In the genomic region with DNA sequence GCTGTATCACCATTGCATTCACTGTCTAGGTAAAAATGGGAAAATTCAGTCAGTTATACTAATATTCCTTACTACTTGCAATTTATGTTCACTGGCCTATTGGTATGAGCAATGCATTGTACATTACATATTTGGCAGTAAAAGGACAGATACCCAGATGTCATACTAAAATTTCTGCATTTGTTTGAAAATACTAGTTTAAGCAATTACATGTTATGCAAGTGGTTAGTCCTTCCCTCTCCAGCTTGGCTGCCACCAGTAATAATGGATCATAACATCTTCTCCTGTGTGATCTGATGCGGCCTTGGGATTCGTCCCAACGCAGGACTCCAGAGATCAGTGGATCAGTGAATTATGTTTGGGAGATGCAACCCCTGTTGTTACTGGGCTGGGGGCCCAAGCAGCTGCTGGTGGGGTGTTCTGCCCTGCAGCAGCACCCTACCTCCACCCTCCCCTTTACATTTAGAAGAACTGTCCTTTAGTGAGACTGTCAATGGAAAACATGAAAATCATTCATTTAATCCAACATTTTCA, we compare ENCODE assay signal across 1 cellular context.
TF ChIP-seq lines count a peak whose summit lies in the region.

No MANE protein-coding gene starts in this region.

TF ChIP-seq in IMR-90, 13 proteins besides CTCF, POLR2A, EP300 and RAD21 (continued from another document):
- TF ChIP-seq RCOR1 (IDR thresholded peaks at IDR 0.05; ENCODE audit: insufficient replicate concordance, low read length) = no peak
- no peak for TF ChIP-seq FOS (IDR thresholded peaks at IDR 0.05; ENCODE audit: low read depth, low read length)
TF ChIP-seq in IMR-90: peak in this region for 0.
